12 cellular contexts compared by ENCODE assay signal in the genomic region with DNA sequence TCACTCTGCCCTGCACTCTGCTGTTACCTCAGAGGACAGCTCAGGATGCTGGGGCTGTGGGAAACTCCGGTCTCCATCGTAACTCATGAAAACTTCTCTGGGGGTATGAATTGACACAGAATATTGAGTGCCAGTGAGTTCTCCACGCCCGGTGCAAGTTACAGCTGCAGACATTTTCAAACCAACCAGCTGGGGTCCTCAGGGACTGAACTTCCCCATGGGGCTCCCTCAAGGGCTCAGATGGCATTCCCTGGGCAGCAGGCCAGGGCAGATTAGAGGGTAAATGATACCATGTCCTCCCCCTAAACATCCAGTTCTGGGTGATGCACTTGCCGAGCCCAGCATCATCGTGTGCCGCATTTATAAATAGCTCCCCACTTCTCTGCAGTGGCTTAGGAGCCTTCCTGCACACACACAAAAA. TPM values are rescaled to one million over a fixed set of nuclear protein-coding genes. Genes with fewer than 3 reads are reported as not detected.
A peak's percentile ranks its signal among the peaks of the same experiment; 100 is the strongest.
DNase-seq lines count a peak whose midpoint lies in the region; ATAC-seq and TF ChIP-seq lines count a peak whose summit lies in the region.
"Had no signal": no experiment of that assay in that cellular context is flagged by ENCODE, and none has a peak within 500 bp of the region (broad histone marks: within the 10 kb centered on the region; RNA-seq: fewer than 3 reads in every experiment).

No MANE protein-coding gene starts in this region.

- WGBS in body of pancreas, 2 donors: 47 to 55% methylated on average over 7 of the region's 7 CpGs

- intact Hi-C loops in activated B cell treated with CpG ODN at 0.5 μM for 24 hours (cut with micrococcal nuclease): no loop called here
- intact Hi-C loops in posterior vena cava (cut with DNase I): loop anchor here in 1 of 2 donors (10.0 kb wide), 1 partner anchor 524 kb away; no protein-coding TSS in a partner anchor
- intact Hi-C loops in body of pancreas (cut with DNase I): no loop called here

- no peak overlapping the region for H3K27ac Mint-ChIP-seq in activated B cell treated with CpG ODN at 0.5 μM for 24 hours
- H3K27ac Mint-ChIP-seq: nephron progenitor cell had no signal

- CTCF ChIA-PET in activated B cell treated with CpG ODN at 0.5 μM for 24 hours (lab: Charles Lee): interaction anchor here (1.7 kb wide), 1 partner anchor 144 kb away, joined by 4 read pairs; no protein-coding TSS in a partner anchor

- peaks cover 21% of the 10 kb centered on the region for H3K27me3 Mint-ChIP-seq in activated B cell treated with CpG ODN at 0.5 μM for 24 hours

- H3K4me1 Mint-ChIP-seq in activated B cell treated with CpG ODN at 0.5 μM for 24 hours: peaks cover 8% of the 10 kb centered on the region

- H3K9me3 Mint-ChIP-seq in activated B cell treated with CpG ODN at 0.5 μM for 24 hours: peaks cover 4% of the 10 kb centered on the region

- no peak overlapping the region for H3K27ac ChIP-seq in body of pancreas
- H3K27ac ChIP-seq: tibial artery had no signal

- H3K9me3 ChIP-seq in body of pancreas: no peaks in the 10 kb centered on the region
- H3K9me3 ChIP-seq: tibial artery had no signal

- ATAC-seq in GM18909 (IDR thresholded peaks at IDR 0.05; ENCODE audit: poor library complexity, unreplicated experiment): peak; percentile 45
- peak; percentile 89 for ATAC-seq in activated B cell treated with CpG ODN at 0.5 μM for 24 hours (ENCODE audit: low read depth)
- no peak for ATAC-seq in GM21723 (IDR thresholded peaks at IDR 0.05; ENCODE audit: unreplicated experiment)
- no peak for ATAC-seq in body of pancreas

- H3K27me3 ChIP-seq in body of pancreas: no peaks in the 10 kb centered on the region

- no peaks in the 10 kb centered on the region for H3K4me1 ChIP-seq in body of pancreas

- POLR2A ChIA-PET in activated B cell treated with CpG ODN at 0.5 μM for 24 hours (lab: Charles Lee): interaction anchor here (0.9 kb wide), 1 partner anchor 24 kb away, joined by 3 read pairs; no protein-coding TSS in a partner anchor

- DNase-seq in NCI-H1105 (lab: John Stamatoyannopoulos, UW) (peak; percentile 73), activated B cell treated with CpG ODN at 0.5 μM for 24 hours (peak; percentile 22), putamen (ENCODE audit: low spot score) (peak; percentile 15), posterior vena cava (ENCODE audit: low spot score) (no peak), body of pancreas (no peak)
- DNase-seq in activated naive CD4-positive, alpha-beta T cell (lab: John Stamatoyannopoulos, UW): no peak
- DNase-seq: nephron progenitor cell; stimulated activated CD4-positive, alpha-beta T cell treated with anti-CD3 and anti-CD28 coated beads, Interleukin-4, amount 100 ng/mL, for 1 hour; T-helper 2 cell had no signal

- no peak overlapping the region for H3K4me3 ChIP-seq in body of pancreas

- TF ChIP-seq POLR2A in body of pancreas (IDR thresholded peaks at IDR 0.05): no peak

- TF ChIP-seq CTCF in activated B cell treated with CpG ODN at 0.5 μM for 24 hours (IDR thresholded peaks at IDR 0.05) (no peak), body of pancreas (IDR thresholded peaks at IDR 0.05) (no peak)

- no peaks in the 10 kb centered on the region for H3K36me3 ChIP-seq in body of pancreas (replicated peaks in 1 of 2; ENCODE audit: insufficient read depth in 1 of 2, low read depth in 2 of 2)
- H3K36me3 ChIP-seq: tibial artery had no signal

- no peaks in the 10 kb centered on the region for H3K36me3 Mint-ChIP-seq in activated B cell treated with CpG ODN at 0.5 μM for 24 hours (ENCODE audit: low read depth)

- no peak overlapping the region for H3K4me3 Mint-ChIP-seq in activated B cell treated with CpG ODN at 0.5 μM for 24 hours
- H3K4me3 Mint-ChIP-seq: nephron progenitor cell had no signal

RNA-seq across cellular contexts. Expression of a gene that starts 27.8 kb away (rescaled TPM):
- total RNA-seq in activated B cell treated with CpG ODN at 0.5 μM for 24 hours (5.5 and 6.4 TPM in 2 replicates), posterior vena cava (1 to 10 TPM; 4.7 to 5.0 TPM), body of pancreas (1 to 10 TPM; 1.6 to 2.0 TPM)

Comparison
In these comparisons a context has a peak if more than half of its experiments do, and no peak if none do; other contexts are left out.
1. ATAC-seq: peak in GM18909 (single experiment) and activated B cell treated with CpG ODN at 0.5 μM for 24 hours (single experiment); none in GM21723 (single experiment) and body of pancreas (single experiment).
2. DNase-seq: peak in NCI-H1105 (single experiment), activated B cell treated with CpG ODN at 0.5 μM for 24 hours (single experiment) and putamen (single experiment); none in posterior vena cava (single experiment), body of pancreas (0 of 4) and activated naive CD4-positive, alpha-beta T cell (0 of 4).